Comparison of ENCODE assay signal across 16 cellular contexts in the genomic region with DNA sequence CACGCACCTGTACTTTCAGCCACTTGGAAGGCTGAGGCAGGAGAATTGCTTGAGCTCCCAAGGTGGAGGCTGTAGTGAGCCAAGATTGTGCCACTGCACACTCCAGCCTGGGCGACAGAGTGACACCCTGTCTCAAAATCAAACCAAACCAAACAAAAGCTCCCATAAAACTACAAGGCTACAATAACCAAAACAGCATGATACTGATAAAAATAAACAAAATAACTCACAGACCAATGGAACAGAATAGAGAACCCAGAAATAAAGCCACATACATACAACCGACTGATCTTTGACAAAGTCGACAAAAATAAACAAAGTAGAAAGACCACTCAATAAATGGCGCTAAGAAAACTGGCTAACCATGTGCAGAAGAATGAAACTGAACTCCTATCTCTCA. TPM values are rescaled to one million over a fixed set of nuclear protein-coding genes. Genes with fewer than 3 reads are reported as not detected.
DNase-seq lines count a peak whose midpoint lies in the region; ATAC-seq and TF ChIP-seq lines count a peak whose summit lies in the region.
"Had no signal": no experiment of that assay in that cellular context is flagged by ENCODE, and none has a peak within 500 bp of the region (broad histone marks: within the 10 kb centered on the region; RNA-seq: fewer than 3 reads in every experiment).

No MANE protein-coding gene starts in this region.

- CTCF ChIA-PET in CD4-positive, alpha-beta T cell (lab: Charles Lee): no interaction called here
- CTCF ChIA-PET in T-cell (lab: Charles Lee): interaction anchor here in 1 of 2 donors (13.1 kb wide), 1 partner anchor 23 kb away, joined by 250 read pairs; no protein-coding TSS in a partner anchor

- no peaks in the 10 kb centered on the region for H3K9me3 Mint-ChIP-seq in CD4-positive, alpha-beta T cell
- H3K9me3 Mint-ChIP-seq in T-cell (peaks cover 0 to 2% (median 0%) of the 10 kb centered on the region in 3 donors), mesothelial cell of epicardium (peaks cover 5% of the 10 kb centered on the region)
- no peaks in the 10 kb centered on the region for H3K9me3 Mint-ChIP-seq in stimulated activated effector memory CD8-positive, alpha-beta T cell treated with anti-CD3 and anti-CD28 coated beads, Interleukin-12 subunit alpha, Interleukin-12 subunit beta, amount 100 ng/mL, for 72 hours
- H3K9me3 Mint-ChIP-seq in activated CD4-positive, alpha-beta T cell treated with anti-CD3 and anti-CD28 coated beads, Interleukin-2, amount 10 ng/mL, durations not matched to agents 24 days and 14 days: no peaks in the 10 kb centered on the region

- no peaks in the 10 kb centered on the region for H3K27me3 ChIP-seq in CD4-positive, alpha-beta T cell (ENCODE audit: control insufficient read depth, insufficient read depth, low read length)

- no peak for TF ChIP-seq CTCF in CD4-positive, alpha-beta T cell (IDR thresholded peaks at IDR 0.05)
- TF ChIP-seq CTCF in mesothelial cell of epicardium (IDR thresholded peaks at IDR 0.05; ENCODE audit: unreplicated experiment): no peak

- H3K4me3 Mint-ChIP-seq in CD4-positive, alpha-beta T cell: no peak overlapping the region
- H3K4me3 Mint-ChIP-seq in T-cell: no peak overlapping the region
- H3K4me3 Mint-ChIP-seq in mesothelial cell of epicardium: no peak overlapping the region
- no peak overlapping the region for H3K4me3 Mint-ChIP-seq in stimulated activated effector memory CD8-positive, alpha-beta T cell treated with anti-CD3 and anti-CD28 coated beads, Interleukin-12 subunit alpha, Interleukin-12 subunit beta, amount 100 ng/mL, for 72 hours
- no peak overlapping the region for H3K4me3 Mint-ChIP-seq in activated CD4-positive, alpha-beta T cell treated with anti-CD3 and anti-CD28 coated beads, Interleukin-2, amount 10 ng/mL, durations not matched to agents 24 days and 14 days

- no peak for DNase-seq in CD4-positive, alpha-beta T cell
- DNase-seq in T-cell: no peak
- no peak for DNase-seq in mesothelial cell of epicardium (ENCODE audit: low spot score in 2 of 2, unreplicated experiment in 2 of 2)
- DNase-seq in stimulated activated effector memory CD8-positive, alpha-beta T cell treated with anti-CD3 and anti-CD28 coated beads, Interleukin-12 subunit alpha, Interleukin-12 subunit beta, amount 100 ng/mL, for 72 hours (ENCODE audit: low spot score in 2 of 2): no peak
- no peak for DNase-seq in stimulated activated CD4-positive, alpha-beta T cell treated with anti-CD3 and anti-CD28 coated beads, Interleukin-4, amount 100 ng/mL, for 24 hours
- DNase-seq in NCI-H1092 treated with DMSO at 0.1 percent for 48 hours (lab: John Stamatoyannopoulos, UW): no peak
- no peak for DNase-seq in activated CD4-positive, alpha-beta T cell treated with anti-CD3 and anti-CD28 coated beads, Interleukin-2, amount 10 ng/mL, durations not matched to agents 24 days and 14 days
- DNase-seq: Calu3, DMS53, H7, NCI-H1105, NCI-H1694, NCI-H2107, NCI-H2227 treated with DMSO at 0.1 percent for 48 hours, NCI-H524 had no signal

- no peaks in the 10 kb centered on the region for H3K9me3 ChIP-seq in CD4-positive, alpha-beta T cell (ENCODE audit: control insufficient read depth, low read length)

- H3K27ac ChIP-seq in CD4-positive, alpha-beta T cell (ENCODE audit: low read depth, low read length): no peak overlapping the region
- H3K27ac ChIP-seq: C4-2B had no signal

- peak overlapping the region; percentile 98 for H3K27ac Mint-ChIP-seq in CD4-positive, alpha-beta T cell
- peak overlapping the region; percentile 10 to 55 for H3K27ac Mint-ChIP-seq in T-cell
- H3K27ac Mint-ChIP-seq in mesothelial cell of epicardium: peak overlapping the region; percentile 27
- peak overlapping the region; percentile 58 for H3K27ac Mint-ChIP-seq in stimulated activated effector memory CD8-positive, alpha-beta T cell treated with anti-CD3 and anti-CD28 coated beads, Interleukin-12 subunit alpha, Interleukin-12 subunit beta, amount 100 ng/mL, for 72 hours
- no peak overlapping the region for H3K27ac Mint-ChIP-seq in activated CD4-positive, alpha-beta T cell treated with anti-CD3 and anti-CD28 coated beads, Interleukin-2, amount 10 ng/mL, durations not matched to agents 24 days and 14 days

- ATAC-seq in CD4-positive, alpha-beta T cell (ENCODE audit: poor library complexity): no peak
- ATAC-seq in T-cell (replicated peaks in 1 of 4): no peak
- no peak for ATAC-seq in stimulated activated effector memory CD8-positive, alpha-beta T cell treated with anti-CD3 and anti-CD28 coated beads, Interleukin-12 subunit alpha, Interleukin-12 subunit beta, amount 100 ng/mL, for 72 hours

- POLR2A ChIA-PET in CD4-positive, alpha-beta T cell (lab: Charles Lee): no interaction called here
- POLR2A ChIA-PET in T-cell (lab: Charles Lee): no interaction called here

- intact Hi-C loops in CD4-positive, alpha-beta T cell (cut with DNase I, micrococcal nuclease): no loop called here
- intact Hi-C loops in activated CD4-positive, alpha-beta T cell treated with anti-CD3 and anti-CD28 coated beads, Interleukin-2, amount 10 ng/mL, durations not matched to agents 24 days and 14 days (cut with micrococcal nuclease): no loop called here

- H3K27me3 Mint-ChIP-seq in CD4-positive, alpha-beta T cell: no peaks in the 10 kb centered on the region
- H3K27me3 Mint-ChIP-seq in T-cell (no peaks in the 10 kb centered on the region), mesothelial cell of epicardium (ENCODE audit: low read depth) (no peaks in the 10 kb centered on the region)
- no peaks in the 10 kb centered on the region for H3K27me3 Mint-ChIP-seq in activated CD4-positive, alpha-beta T cell treated with anti-CD3 and anti-CD28 coated beads, Interleukin-2, amount 10 ng/mL, durations not matched to agents 24 days and 14 days

- H3K36me3 Mint-ChIP-seq in CD4-positive, alpha-beta T cell (ENCODE audit: low read depth): peaks cover 87% of the 10 kb centered on the region
- H3K36me3 Mint-ChIP-seq in T-cell: peaks cover 54% of the 10 kb centered on the region
- H3K36me3 Mint-ChIP-seq in mesothelial cell of epicardium: peaks cover 27% of the 10 kb centered on the region
- H3K36me3 Mint-ChIP-seq in stimulated activated effector memory CD8-positive, alpha-beta T cell treated with anti-CD3 and anti-CD28 coated beads, Interleukin-12 subunit alpha, Interleukin-12 subunit beta, amount 100 ng/mL, for 72 hours: peaks cover 81% of the 10 kb centered on the region
- H3K36me3 Mint-ChIP-seq in activated CD4-positive, alpha-beta T cell treated with anti-CD3 and anti-CD28 coated beads, Interleukin-2, amount 10 ng/mL, durations not matched to agents 24 days and 14 days (ENCODE audit: low read depth): peaks cover 53% of the 10 kb centered on the region

- peaks cover 73% of the 10 kb centered on the region for H3K4me1 Mint-ChIP-seq in CD4-positive, alpha-beta T cell (ENCODE audit: low read depth)
- H3K4me1 Mint-ChIP-seq in T-cell: peaks cover 32 to 74% (median 60%) of the 10 kb centered on the region in 3 donors
- H3K4me1 Mint-ChIP-seq in mesothelial cell of epicardium: peaks cover 5% of the 10 kb centered on the region
- peaks cover 40% of the 10 kb centered on the region for H3K4me1 Mint-ChIP-seq in stimulated activated effector memory CD8-positive, alpha-beta T cell treated with anti-CD3 and anti-CD28 coated beads, Interleukin-12 subunit alpha, Interleukin-12 subunit beta, amount 100 ng/mL, for 72 hours
- H3K4me1 Mint-ChIP-seq in activated CD4-positive, alpha-beta T cell treated with anti-CD3 and anti-CD28 coated beads, Interleukin-2, amount 10 ng/mL, durations not matched to agents 24 days and 14 days: peaks cover 29% of the 10 kb centered on the region

RNA-seq across cellular contexts. Expression of gene BRD7, which starts 37.2 kb away (rescaled TPM):
- 100 to 1,000 TPM in 1 of 2 experiments, 10 to 100 TPM in 1; 95.4 to 103 TPM for total RNA-seq in CD4-positive, alpha-beta T cell
- total RNA-seq in T-cell (100 to 1,000 TPM in 1 of 5 donors, 10 to 100 TPM in 4; 62.9 to 115 (median 75.4) TPM), mesothelial cell of epicardium (76.8 to 87.4 TPM (median 84.2 TPM) in 3 replicates)
- total RNA-seq in activated CD4-positive, alpha-beta T cell treated with anti-CD3 and anti-CD28 coated beads, Interleukin-2, amount 10 ng/mL, durations not matched to agents 24 days and 14 days: 92.7 and 98.8 TPM in 2 replicates
